In the genomic region with DNA sequence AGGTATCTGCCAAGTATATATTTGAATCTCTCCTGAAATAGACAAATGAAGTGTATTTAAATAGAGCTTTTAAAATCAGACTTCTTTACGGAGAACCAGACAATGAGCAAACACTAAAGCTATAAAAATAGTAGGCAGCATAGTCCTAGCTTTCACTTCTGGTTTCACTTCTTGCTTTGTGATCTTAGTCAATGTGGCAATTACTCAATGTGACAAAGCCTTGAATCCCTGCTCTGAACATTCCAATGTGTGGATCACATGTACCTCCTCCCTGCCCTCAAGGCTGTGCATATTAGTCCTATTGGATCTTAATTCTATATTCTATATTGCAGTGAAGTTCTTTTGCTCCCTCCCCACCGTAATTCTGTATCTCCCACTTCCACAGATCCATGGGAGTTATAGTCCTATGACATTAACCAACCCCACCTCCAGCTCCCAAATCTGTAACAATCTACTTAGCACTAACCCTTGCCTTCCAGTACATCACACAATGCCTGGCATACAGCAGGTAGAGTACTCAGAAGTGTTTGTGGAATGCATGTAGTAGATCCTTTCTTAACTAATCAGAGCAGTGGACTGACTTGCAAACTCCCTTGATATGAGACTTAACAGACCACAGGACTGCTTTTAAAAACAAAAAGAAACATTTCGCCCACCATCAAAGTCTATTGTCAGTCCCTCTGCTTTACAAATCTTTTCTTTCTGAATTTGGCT, we compare ENCODE assay signal across 9 cellular contexts. TPM values are rescaled to one million over a fixed set of nuclear protein-coding genes. Genes with fewer than 3 reads are reported as not detected.
A peak's percentile ranks its signal among the peaks of the same experiment; 100 is the strongest.
DNase-seq lines count a peak whose midpoint lies in the region; ATAC-seq and TF ChIP-seq lines count a peak whose summit lies in the region.
"Had no signal": no experiment of that assay in that cellular context is flagged by ENCODE, and none has a peak within 500 bp of the region (broad histone marks: within the 10 kb centered on the region; RNA-seq: fewer than 3 reads in every experiment).

No MANE protein-coding gene starts in this region.

- POLR2A ChIA-PET in activated B cell treated with CpG ODN at 0.5 μM for 24 hours (lab: Charles Lee): interaction anchor here (0.7 to 1.4 kb wide), 4 partner anchors 15 to 116 kb away, joined by 3 to 12 read pairs (median 3); partner anchors contain the start of gene HPS3

- no peak overlapping the region for H3T11ph ChIP-seq in H9 (ENCODE audit: low read length)

- H2BK20ac ChIP-seq in H9 (ENCODE audit: low read depth, low read length, poor library complexity, severe bottlenecking): no peak overlapping the region

- H2AK5ac ChIP-seq in H9 (ENCODE audit: insufficient read length, low read length): no peak overlapping the region

- H4K5ac ChIP-seq in H9 (ENCODE audit: insufficient read length, low read depth, low read length): no peak overlapping the region

- H3K14ac ChIP-seq in H9 (ENCODE audit: insufficient read depth, low read length): no peak overlapping the region

- H2BK15ac ChIP-seq in H9 (ENCODE audit: low read depth, low read length): no peak overlapping the region

- no peaks in the 10 kb centered on the region for H3K27me3 ChIP-seq in H9 (ENCODE audit: insufficient read depth, low read length)

- WGBS in H9 (ENCODE audit: extremely low coverage, insufficient read length, low lambda C conversion rate): no CpG with 5 or more reads among the region's 3 CpGs

- H3K23me2 ChIP-seq in H9 (ENCODE audit: insufficient read length, low read depth, low read length, poor library complexity, severe bottlenecking): no peaks in the 10 kb centered on the region

- H3K23ac ChIP-seq in H9 (ENCODE audit: insufficient read length, low read depth, low read length): no peak overlapping the region

- H3K4me1 Mint-ChIP-seq in activated B cell treated with CpG ODN at 0.5 μM for 24 hours (peaks cover 68% of the 10 kb centered on the region), immature natural killer cell (peaks cover 9 to 13% of the 10 kb centered on the region in 2 donors), type B pancreatic cell (ENCODE audit: unreplicated experiment) (peaks cover 20% of the 10 kb centered on the region), H9 (peaks cover 41 to 48% of the 10 kb centered on the region in 2 experiments)

- no peak overlapping the region for H4K8ac ChIP-seq in H9 (replicated peaks; ENCODE audit: insufficient read length, low read depth, low read length)

- no peaks in the 10 kb centered on the region for H3K9me3 ChIP-seq in H9 (ENCODE audit: control insufficient read depth, low read depth, low read length)

- ATAC-seq in GM19455 (IDR thresholded peaks at IDR 0.05; ENCODE audit: unreplicated experiment) (peak; percentile 83), HG03442 (IDR thresholded peaks at IDR 0.05; ENCODE audit: unreplicated experiment) (peak; percentile 65), activated B cell treated with CpG ODN at 0.5 μM for 24 hours (ENCODE audit: low read depth) (peak; percentile 61)

- H3K27ac Mint-ChIP-seq in activated B cell treated with CpG ODN at 0.5 μM for 24 hours (peak overlapping the region; percentile 69), immature natural killer cell (peak overlapping the region; percentile 24 to 86 (median 72)), type B pancreatic cell (peak overlapping the region; percentile 8), H9 (no peak overlapping the region)

- H3K36me3 Mint-ChIP-seq in activated B cell treated with CpG ODN at 0.5 μM for 24 hours (ENCODE audit: low read depth): no peaks in the 10 kb centered on the region
- no peaks in the 10 kb centered on the region for H3K36me3 Mint-ChIP-seq in immature natural killer cell
- no peaks in the 10 kb centered on the region for H3K36me3 Mint-ChIP-seq in type B pancreatic cell
- no peaks in the 10 kb centered on the region; a peak in 1 of 7 replicates for H3K36me3 Mint-ChIP-seq in H9 (ENCODE audit: insufficient read depth in 1 of 3, low read depth in 3 of 3)

- H2BK120ac ChIP-seq in H9 (ENCODE audit: low read depth, low read length, poor library complexity, severe bottlenecking): no peak overlapping the region

- TF ChIP-seq CTCF in activated B cell treated with CpG ODN at 0.5 μM for 24 hours (IDR thresholded peaks at IDR 0.05): no peak
- TF ChIP-seq CTCF in type B pancreatic cell (conservative IDR thresholded peaks at IDR 0.05): no peak
- no peak for TF ChIP-seq CTCF in H9 (conservative IDR thresholded peaks at IDR 0.05)

- H4K91ac ChIP-seq in H9 (ENCODE audit: insufficient read length, low read depth, low read length): no peak overlapping the region

- H3K9ac ChIP-seq in H9 (ENCODE audit: extremely low read depth, insufficient read length, low read length): no peak overlapping the region

- no peak overlapping the region for H2AFZ ChIP-seq in H9 (ENCODE audit: low read length)

- no peak overlapping the region for H2BK12ac ChIP-seq in H9 (ENCODE audit: insufficient read length, low read depth, low read length)

- H3K4me1 ChIP-seq in H9 (ENCODE audit: insufficient read depth, low read length): peaks cover 7% of the 10 kb centered on the region

- in situ Hi-C loops in Caki2 (cut with HindIII; ENCODE audit: low pct_unique_long_range_greater_than_20kb, low sequenced_read_pairs): no loop called here

- no peaks in the 10 kb centered on the region for H3K79me1 ChIP-seq in H9 (ENCODE audit: insufficient read depth, low read depth, low read length, poor library complexity, severe bottlenecking)

- no peaks in the 10 kb centered on the region for H3K79me2 ChIP-seq in H9 (ENCODE audit: insufficient read depth, low read length)

- intact Hi-C loops in activated B cell treated with CpG ODN at 0.5 μM for 24 hours (cut with micrococcal nuclease): loop anchor here (1.0 to 10.0 kb wide), 3 partner anchors 117 to 1519 kb away; partner anchors contain the start of genes GYG1, HPS3 and SIAH2

- no peak overlapping the region for H3K56ac ChIP-seq in H9 (ENCODE audit: insufficient read length, low read depth, low read length)

- H3K27me3 Mint-ChIP-seq in activated B cell treated with CpG ODN at 0.5 μM for 24 hours (no peaks in the 10 kb centered on the region), immature natural killer cell (ENCODE audit: low read depth in 3 of 3) (no peaks in the 10 kb centered on the region), type B pancreatic cell (no peaks in the 10 kb centered on the region), H9 (ENCODE audit: low read depth) (peaks cover 4% of the 10 kb centered on the region)

- H3K4ac ChIP-seq in H9 (ENCODE audit: low read depth, low read length): no peak overlapping the region

- peak; percentile 25 for DNase-seq in Caki2 (ENCODE audit: low read depth)
- no peak for DNase-seq in activated B cell treated with CpG ODN at 0.5 μM for 24 hours
- peak in 2 of 3 donors; percentile 6 to 7 for DNase-seq in immature natural killer cell
- DNase-seq in type B pancreatic cell (ENCODE audit: extremely low spot score, unreplicated experiment): no peak
- DNase-seq in stimulated activated CD8-positive, alpha-beta memory T cell treated with anti-CD3 and anti-CD28 coated beads, Interleukin-4, amount 100 ng/mL, for 48 hours: no peak
- no peak for DNase-seq in H9

- no peak overlapping the region for H3K27ac ChIP-seq in H9 (ENCODE audit: insufficient read length, low read depth, low read length)

- no peak overlapping the region for H3K4me2 ChIP-seq in H9 (ENCODE audit: insufficient read depth, insufficient read length, low read length)

- peak overlapping the region; percentile 57 for H3K4me3 Mint-ChIP-seq in activated B cell treated with CpG ODN at 0.5 μM for 24 hours
- peak overlapping the region; percentile 55 to 85 (median 79) for H3K4me3 Mint-ChIP-seq in immature natural killer cell
- H3K4me3 Mint-ChIP-seq in type B pancreatic cell: peak overlapping the region; percentile 51
- H3K4me3 Mint-ChIP-seq in H9: no peak overlapping the region

- CTCF ChIA-PET in activated B cell treated with CpG ODN at 0.5 μM for 24 hours (lab: Charles Lee): interaction anchor here (1.0 to 1.5 kb wide), 2 partner anchors 9 to 126 kb away, joined by 3 to 6 read pairs; no protein-coding TSS in a partner anchor

- no peaks in the 10 kb centered on the region for H4K20me1 ChIP-seq in H9 (ENCODE audit: control insufficient read depth, insufficient read depth, insufficient read length)

- H3K9me3 Mint-ChIP-seq in activated B cell treated with CpG ODN at 0.5 μM for 24 hours (no peaks in the 10 kb centered on the region), immature natural killer cell (no peaks in the 10 kb centered on the region), type B pancreatic cell (peaks cover 7% of the 10 kb centered on the region), H9 (no peaks in the 10 kb centered on the region)

- H2BK5ac ChIP-seq in H9 (ENCODE audit: insufficient read length, low read length): no peak overlapping the region

- no peak overlapping the region for H3K18ac ChIP-seq in H9 (ENCODE audit: insufficient read length, low read depth, low read length)

RNA-seq across cellular contexts. Expression of gene CP, which starts 24.3 kb away (rescaled TPM):
- 10.9 and 30.7 TPM in 2 replicates for total RNA-seq in Caki2 (2014; rRNA removed; shearing (Covaris generic); ENCODE audit: low replicate concordance)
- total RNA-seq in activated B cell treated with CpG ODN at 0.5 μM for 24 hours: not detected in 2 replicates
- polyA plus RNA-seq in immature natural killer cell: under 1 TPM in 1 of 3 donors, not detected in 2; 0.77 TPM
- 4.0 and 7.4 TPM in 2 replicates for total RNA-seq in type B pancreatic cell (ENCODE audit: low replicate concordance)
- total RNA-seq in H9 (2021): 0.66 and 1.1 TPM in 2 replicates
- polyA plus RNA-seq: neural cell had no signal

Comparison
In these comparisons a context has a peak if more than half of its experiments do, and no peak if none do; other contexts are left out.
1. DNase-seq: peak in Caki2 (single experiment) and immature natural killer cell (2 of 3); none in activated B cell treated with CpG ODN at 0.5 μM for 24 hours (single experiment), type B pancreatic cell (single experiment), stimulated activated CD8-positive, alpha-beta memory T cell treated with anti-CD3 and anti-CD28 coated beads, Interleukin-4, amount 100 ng/mL, for 48 hours (single experiment) and H9 (single experiment).
2. H3K27ac Mint-ChIP-seq: peak in activated B cell treated with CpG ODN at 0.5 μM for 24 hours (single experiment), immature natural killer cell (6 of 6) and type B pancreatic cell (single experiment); none in H9 (0 of 3).
3. H3K4me3 Mint-ChIP-seq: peak in activated B cell treated with CpG ODN at 0.5 μM for 24 hours (single experiment), immature natural killer cell (5 of 5) and type B pancreatic cell (single experiment); none in H9 (0 of 2).
4. Peak in every context shown above with its lines, with median percentiles within 50 percentile points of each other: ATAC-seq.